Comparison of ENCODE assay signal across 8 cellular contexts in genomic region chr1:40862008-40862863, GRCh38. TPM values are rescaled to one million over a fixed set of nuclear protein-coding genes. Genes with fewer than 3 reads are reported as not detected.
DNase-seq lines count a peak whose midpoint lies in the region; ATAC-seq and TF ChIP-seq lines count a peak whose summit lies in the region.

Gene CITED4 (minus strand): TSS chr1:40862363. CDS start chr1:40862127, 236 bp downstream.

- POLR2A ChIA-PET in A673 (lab: Charles Lee; ENCODE audit: low non-redundant PET): interaction anchor here (0.6 to 0.7 kb wide), 2 partner anchors 42 to 541 kb away, joined by 4 to 5 read pairs; no protein-coding TSS in a partner anchor

- peak within 1 kb of the TSS; percentile 67 for H3K4me3 ChIP-seq in A673 (ENCODE audit: low read depth, low read length, poor library complexity, severe bottlenecking)

- no peaks in the 10 kb centered on the region for H3K4me1 ChIP-seq in A673 (ENCODE audit: insufficient read depth, low read length, poor library complexity, severe bottlenecking)

- no TSS peak for BruUV-seq in A673 (replicated peaks; lab: Mats Ljungman, UMichigan)

- intact Hi-C loops in A673 (cut with micrococcal nuclease; ENCODE audit: unreplicated experiment): no loop called here

- H3K27me3 ChIP-seq in A673 (replicated peaks; ENCODE audit: insufficient read depth, low read depth, low read length, poor library complexity): peaks cover 6% of the 10 kb centered on the region

- no peaks in the 10 kb centered on the region for H3K36me3 ChIP-seq in A673 (ENCODE audit: insufficient read depth, low read length, poor library complexity, severe bottlenecking)

- TF ChIP-seq CTCF in A673 (conservative IDR thresholded peaks at IDR 0.05; ENCODE audit: low read depth, low read length): no peak

- ATAC-seq in GM18861 (IDR thresholded peaks at IDR 0.05; ENCODE audit: unreplicated experiment) (peak; percentile 91), HG03095 (IDR thresholded peaks at IDR 0.05; ENCODE audit: unreplicated experiment) (peak; percentile 90)
- peak; percentile 94 to 98 for ATAC-seq in activated CD4-positive, CD25-positive, alpha-beta regulatory T cell treated with anti-CD3 and anti-CD28 coated beads, Interleukin-2, amount 50 U/mL, for 24 hours

- CTCF ChIA-PET in A673 (lab: Charles Lee): interaction anchor here (0.6 kb wide), 1 partner anchor 249 kb away, joined by 3 read pairs; no protein-coding TSS in a partner anchor

- H3K9me3 ChIP-seq in A673 (ENCODE audit: low read depth, low read length, poor library complexity, severe bottlenecking): no peaks in the 10 kb centered on the region

- DNase-seq in A673 (ENCODE audit: low spot score): peak; percentile 94
- peak; percentile 87 for DNase-seq in NCI-H2171 (lab: John Stamatoyannopoulos, UW)
- DNase-seq in cerebellar cortex (ENCODE audit: low spot score): peak; percentile 95
- DNase-seq in islet precursor cell: peak; percentile 98
- peak; percentile 91 to 97 (median 94) for DNase-seq in stimulated activated CD4-positive, alpha-beta T cell treated with anti-CD3 and anti-CD28 coated beads, Interleukin-12 subunit alpha, Interleukin-12 subunit beta, amount 100 ng/mL, for 48 hours (ENCODE audit: low read depth in 2 of 3, low spot score in 1 of 3)

- H3K27ac ChIP-seq in A673 (ENCODE audit: low read depth, low read length, poor library complexity, severe bottlenecking): no peak within 1 kb of the TSS

RNA-seq across cellular contexts. Expression of gene CITED4, which starts in this region (rescaled TPM):
- 1.3 and 1.9 TPM in 2 replicates for total RNA-seq in A673 (2021)
